Comparison of ENCODE assay signal across 24 cellular contexts in genomic region chr4:52105276-52105675, GRCh38. TPM values are rescaled to one million over a fixed set of nuclear protein-coding genes. Genes with fewer than 3 reads are reported as not detected.
DNase-seq lines count a peak whose midpoint lies in the region; ATAC-seq and TF ChIP-seq lines count a peak whose summit lies in the region.
"Had no signal": no experiment of that assay in that cellular context is flagged by ENCODE, and none has a peak within 500 bp of the region (broad histone marks: within the 10 kb centered on the region; RNA-seq: fewer than 3 reads in every experiment).

No MANE protein-coding gene starts in this region.

- peak overlapping the region; percentile 25; the same call in 1 of the 2 replicates for H2AFZ ChIP-seq in PC-3 (ENCODE audit: low read length)
- peak overlapping the region; percentile 46 for H2AFZ ChIP-seq in neural progenitor cell (replicated peaks)

- peaks cover 3% of the 10 kb centered on the region for H3K27me3 Mint-ChIP-seq in neural progenitor cell (ENCODE audit: insufficient read depth, low read depth)

- H3K79me2 ChIP-seq in PC-3 (ENCODE audit: low read length), result no peaks in the 10 kb centered on the region
- H3K79me2 ChIP-seq in neural progenitor cell (ENCODE audit: low read depth), result no peaks in the 10 kb centered on the region

- peaks cover 37% of the 10 kb centered on the region for H3K4me1 Mint-ChIP-seq in neural progenitor cell
- H3K4me1 Mint-ChIP-seq: CD8-positive, alpha-beta memory T cell had no signal

- POLR2A ChIA-PET in A673 (lab: Charles Lee; ENCODE audit: low non-redundant PET), result interaction anchor here (0.7 kb wide), 1 partner anchor 17 kb away, joined by 3 read pairs; no protein-coding TSS in a partner anchor
- POLR2A ChIA-PET in PC-3 (lab: Charles Lee; ENCODE audit: unreplicated experiment), result interaction anchor here (0.6 kb wide), 1 partner anchor 119 kb away, joined by 6 read pairs; no protein-coding TSS in a partner anchor

- no peak overlapping the region for H3K9ac ChIP-seq in PC-3 (ENCODE audit: low read length)
- H3K9ac ChIP-seq in neural progenitor cell, result no peak overlapping the region
- H3K9ac ChIP-seq: BLaER1 treated with 17β-estradiol and CSF1 and Interleukin-3, amounts not matched to agents 10 nM and 100 nM had no signal

- TF ChIP-seq POLR2A in upper lobe of left lung (IDR thresholded peaks at IDR 0.05), result no peak

- no peaks in the 10 kb centered on the region for H4K20me1 ChIP-seq in PC-3 (ENCODE audit: low read length)
- H4K20me1 ChIP-seq in neural progenitor cell (ENCODE audit: low read depth), result no peaks in the 10 kb centered on the region
- H4K20me1 ChIP-seq: BLaER1 treated with 17β-estradiol and CSF1 and Interleukin-3, amounts not matched to agents 10 nM and 100 nM had no signal

- H3K9me3 Mint-ChIP-seq in neural progenitor cell, result peaks cover 2% of the 10 kb centered on the region
- H3K9me3 Mint-ChIP-seq: CD4-positive, alpha-beta T cell; HFFc6 had no signal

- no peaks in the 10 kb centered on the region for H3K36me3 Mint-ChIP-seq in neural progenitor cell
- H3K36me3 Mint-ChIP-seq: CD14-positive monocyte; CD8-positive, alpha-beta memory T cell had no signal

- H3K4me3 Mint-ChIP-seq in neural progenitor cell, result no peak overlapping the region
- H3K4me3 Mint-ChIP-seq: CD14-positive monocyte; CD4-positive, alpha-beta T cell; CD8-positive, alpha-beta memory T cell; HFFc6 had no signal

- DNase-seq in A673 (ENCODE audit: low spot score), result no peak
- DNase-seq in PC-3, result peak; percentile 71
- peak; percentile 55 for DNase-seq in kidney tubule cell (ENCODE audit: low spot score)
- no peak for DNase-seq in neural progenitor cell (ENCODE audit: low spot score)
- no peak for DNase-seq in NCI-H2196 treated with DMSO at 0.1 percent for 48 hours (lab: John Stamatoyannopoulos, UW; ENCODE audit: unreplicated experiment)
- no peak for DNase-seq in left lobe of liver (ENCODE audit: low spot score)
- no peak for DNase-seq in upper lobe of left lung
- DNase-seq: ACHN; AML-193; BE2C; CD4-positive, alpha-beta T cell; CD8-positive, alpha-beta memory T cell; DMS 273 treated with DMSO at 0.1 percent for 48 hours; DMS79; EL; GDM1; GOT3; HFFc6 had no signal

- H3K36me3 ChIP-seq in A673 (ENCODE audit: insufficient read depth, low read length, poor library complexity, severe bottlenecking), result no peaks in the 10 kb centered on the region
- H3K36me3 ChIP-seq in PC-3 (ENCODE audit: low read depth, low read length), result no peaks in the 10 kb centered on the region
- no peaks in the 10 kb centered on the region for H3K36me3 ChIP-seq in neural progenitor cell
- no peaks in the 10 kb centered on the region for H3K36me3 ChIP-seq in upper lobe of left lung
- H3K36me3 ChIP-seq: BE2C; BLaER1 treated with 17β-estradiol and CSF1 and Interleukin-3, amounts not matched to agents 10 nM and 100 nM; HAP-1 had no signal

- peak overlapping the region; percentile 93 for H3K27ac Mint-ChIP-seq in neural progenitor cell
- H3K27ac Mint-ChIP-seq: CD14-positive monocyte; CD4-positive, alpha-beta T cell; CD8-positive, alpha-beta memory T cell; HFFc6 had no signal

- H3K4me1 ChIP-seq in A673 (ENCODE audit: insufficient read depth, low read length, poor library complexity, severe bottlenecking) (peaks cover 18% of the 10 kb centered on the region), PC-3 (ENCODE audit: insufficient read depth, low read length) (peaks cover 49% of the 10 kb centered on the region), neural progenitor cell (peaks cover 8% of the 10 kb centered on the region), upper lobe of left lung (no peaks in the 10 kb centered on the region)
- H3K4me1 ChIP-seq: HAP-1 had no signal

- TF ChIP-seq EP300 in upper lobe of left lung (IDR thresholded peaks at IDR 0.05), result no peak

- H3K27ac ChIP-seq in A673 (ENCODE audit: low read depth, low read length, poor library complexity, severe bottlenecking) (peak overlapping the region; percentile 45), PC-3 (ENCODE audit: low read length) (no peak overlapping the region), neural progenitor cell (no peak overlapping the region), upper lobe of left lung (no peak overlapping the region)
- H3K27ac ChIP-seq: 22Rv1; BLaER1 treated with 17β-estradiol and CSF1 and Interleukin-3, amounts not matched to agents 10 nM and 100 nM had no signal

- no peak overlapping the region for H3K4me3 ChIP-seq in A673 (ENCODE audit: low read depth, low read length, poor library complexity, severe bottlenecking)
- H3K4me3 ChIP-seq in PC-3 (ENCODE audit: low read length), result no peak overlapping the region
- no peak overlapping the region for H3K4me3 ChIP-seq in neural progenitor cell
- no peak overlapping the region for H3K4me3 ChIP-seq in upper lobe of left lung
- H3K4me3 ChIP-seq: BLaER1 treated with 17β-estradiol and CSF1 and Interleukin-3, amounts not matched to agents 10 nM and 100 nM; GM12878; HAP-1 had no signal

- no peaks in the 10 kb centered on the region; the same call in 1 of the 2 replicates for H3K9me2 ChIP-seq in PC-3 (replicated peaks; ENCODE audit: low read length)

- BruUV-seq in A673 (replicated peaks; lab: Mats Ljungman, UMichigan) (no TSS peak), PC-3 (replicated peaks; lab: Mats Ljungman, UMichigan) (no TSS peak)

- H3K4me2 ChIP-seq in PC-3 (ENCODE audit: low read length) (no peak overlapping the region), neural progenitor cell (no peak overlapping the region)

- CTCF ChIA-PET in A673 (lab: Charles Lee), result no interaction called here
- CTCF ChIA-PET in PC-3 (lab: Charles Lee), result no interaction called here

- H3F3A ChIP-seq in PC-3 (ENCODE audit: low read length, unreplicated experiment) (no peaks in the 10 kb centered on the region), neural progenitor cell (ENCODE audit: low read depth) (no peaks in the 10 kb centered on the region)

- no peak for TF ChIP-seq CTCF in A673 (conservative IDR thresholded peaks at IDR 0.05; ENCODE audit: low read depth, low read length)
- TF ChIP-seq CTCF in PC-3 (conservative IDR thresholded peaks at IDR 0.05; ENCODE audit: low read depth, low read length), result no peak
- TF ChIP-seq CTCF in neural progenitor cell (IDR thresholded peaks at IDR 0.05), result no peak
- no peak for TF ChIP-seq CTCF in upper lobe of left lung (IDR thresholded peaks at IDR 0.05)

- H3K27me3 ChIP-seq in A673 (replicated peaks; ENCODE audit: insufficient read depth, low read depth, low read length, poor library complexity) (no peaks in the 10 kb centered on the region), PC-3 (ENCODE audit: low read length) (no peaks in the 10 kb centered on the region), neural progenitor cell (no peaks in the 10 kb centered on the region), upper lobe of left lung (no peaks in the 10 kb centered on the region)
- H3K27me3 ChIP-seq: BE2C; BLaER1 treated with 17β-estradiol and CSF1 and Interleukin-3, amounts not matched to agents 10 nM and 100 nM had no signal

- ATAC-seq in PC-3 (peak; percentile 6; the same call in 1 of the 2 replicates), GM19023 (IDR thresholded peaks at IDR 0.05; ENCODE audit: unreplicated experiment) (no peak), left lobe of liver (no peak), upper lobe of left lung (ENCODE audit: low FRiP score in 2 of 2) (no peak)
- ATAC-seq: GM12878 had no signal

- intact Hi-C loops in A673 (cut with micrococcal nuclease; ENCODE audit: unreplicated experiment) (loop anchor here (5.0 kb wide), 2 partner anchors 122 to 877 kb away; no protein-coding TSS in a partner anchor), PC-3 (cut with micrococcal nuclease) (loop anchor here (10.0 kb wide), 2 partner anchors 270 to 440 kb away; no protein-coding TSS in a partner anchor)

- WGBS in upper lobe of left lung, 2 donors, result 91 to 95% methylated on average over 5 of the region's 5 CpGs

- no peaks in the 10 kb centered on the region for H3K9me3 ChIP-seq in A673 (ENCODE audit: low read depth, low read length, poor library complexity, severe bottlenecking)
- H3K9me3 ChIP-seq in PC-3 (ENCODE audit: low read length), result no peaks in the 10 kb centered on the region
- no peaks in the 10 kb centered on the region for H3K9me3 ChIP-seq in neural progenitor cell (ENCODE audit: low read depth)
- no peaks in the 10 kb centered on the region for H3K9me3 ChIP-seq in upper lobe of left lung
- H3K9me3 ChIP-seq: BE2C; BLaER1 treated with 17β-estradiol and CSF1 and Interleukin-3, amounts not matched to agents 10 nM and 100 nM; HAP-1 had no signal

RNA-seq across cellular contexts. Expression of gene SPATA18, which starts 54.2 kb away (rescaled TPM):
- 0.71 and 0.92 TPM in 2 replicates for total RNA-seq in A673 (2021)
- total RNA-seq in PC-3 (2014; rRNA removed), result not detected in 2 replicates
- 5.4 and 7.2 TPM in 2 replicates for total RNA-seq in neural progenitor cell (ENCODE audit: low replicate concordance)
- total RNA-seq in left lobe of liver, result 2.5 TPM
- total RNA-seq in upper lobe of left lung, result 10 to 100 TPM in 5 of 6 donors, 1 to 10 TPM in 1; 8.1 to 55.2 (median 15.1) TPM
- total RNA-seq: CD4-positive, alpha-beta T cell had no signal

Comparison
In these comparisons a context has a peak if more than half of its experiments do, and no peak if none do; other contexts are left out.
1. DNase-seq: peak in PC-3 (single experiment) and kidney tubule cell (single experiment); none in A673 (single experiment), neural progenitor cell (single experiment), NCI-H2196 treated with DMSO at 0.1 percent for 48 hours (single experiment), left lobe of liver (single experiment) and upper lobe of left lung (0 of 2).